In genomic region chr2:67825476-67825875, GRCh38 we compare ENCODE assay signal across 15 cellular contexts.
DNase-seq lines count a peak whose midpoint lies in the region; ATAC-seq and TF ChIP-seq lines count a peak whose summit lies in the region.
"Had no signal": no experiment of that assay in that cellular context is flagged by ENCODE, and none has a peak within 500 bp of the region (broad histone marks: within the 10 kb centered on the region; RNA-seq: fewer than 3 reads in every experiment).

No MANE protein-coding gene starts in this region.

- ATAC-seq in memory B cell (ENCODE audit: low read depth) (peak; percentile 79), GM21576 (IDR thresholded peaks at IDR 0.05; ENCODE audit: unreplicated experiment) (no peak)

- 17 to 29% (median 19%) methylated on average over 2 of the region's 2 CpGs for WGBS in adrenal gland, 4 donors

- H3K27ac ChIP-seq in adrenal gland = no peak overlapping the region
- H3K27ac ChIP-seq in MM.1S (ENCODE audit: low read length) = no peak overlapping the region

- H2AFZ ChIP-seq in MM.1S (ENCODE audit: low read length) = no peak overlapping the region

- peak overlapping the region; percentile 7 for H3K4me3 Mint-ChIP-seq in memory B cell
- H3K4me3 Mint-ChIP-seq: activated CD4-positive, alpha-beta memory T cell treated with anti-CD3 and anti-CD28 coated beads, Interleukin-2, amount 10 ng/mL, durations not matched to agents 7 days and 5 days; activated naive CD4-positive, alpha-beta T cell treated with anti-CD3 and anti-CD28 coated beads, Interleukin-2, amount 10 ng/mL, durations not matched to agents 7 days and 5 days; CD4-positive, CD25-positive, alpha-beta regulatory T cell; neural crest cell; stimulated activated naive CD8-positive, alpha-beta T cell treated with anti-CD3 and anti-CD28 coated beads, Interleukin-15, Interleukin-2, amounts not matched to agents 100 ng/mL and 50 ng/mL, for 24 hours had no signal

- H3K4me3 ChIP-seq in cardiac fibroblast (replicated peaks in 1 of 2; ENCODE audit: low read depth in 2 of 2, low read length in 2 of 2) (no peak overlapping the region), adrenal gland (no peak overlapping the region), MM.1S (ENCODE audit: low read length) (no peak overlapping the region)

- TF ChIP-seq POLR2A in adrenal gland (IDR thresholded peaks at IDR 0.05) = no peak

- H3K27me3 ChIP-seq in adrenal gland (no peaks in the 10 kb centered on the region), MM.1S (replicated peaks; ENCODE audit: insufficient read depth, low read length) (no peaks in the 10 kb centered on the region)

- no peaks in the 10 kb centered on the region for H3K79me2 ChIP-seq in MM.1S (ENCODE audit: low read length)

- H3K4me2 ChIP-seq in MM.1S (ENCODE audit: low read depth, low read length) = no peak overlapping the region

- H3F3A ChIP-seq in MM.1S (ENCODE audit: insufficient read depth, low read length) = no peaks in the 10 kb centered on the region

- H3K36me3 ChIP-seq in adrenal gland (replicated peaks in 1 of 2) = no peaks in the 10 kb centered on the region
- H3K36me3 ChIP-seq in MM.1S (replicated peaks; ENCODE audit: insufficient read depth, low read length) = no peaks in the 10 kb centered on the region

- no peaks in the 10 kb centered on the region for H3K9me3 Mint-ChIP-seq in memory B cell

- no peaks in the 10 kb centered on the region for H3K27me3 Mint-ChIP-seq in memory B cell
- H3K27me3 Mint-ChIP-seq: activated CD4-positive, alpha-beta memory T cell treated with anti-CD3 and anti-CD28 coated beads, Interleukin-2, amount 10 ng/mL, durations not matched to agents 7 days and 5 days; activated naive CD4-positive, alpha-beta T cell treated with anti-CD3 and anti-CD28 coated beads, Interleukin-2, amount 10 ng/mL, durations not matched to agents 7 days and 5 days; CD4-positive, CD25-positive, alpha-beta regulatory T cell; stimulated activated naive CD8-positive, alpha-beta T cell treated with anti-CD3 and anti-CD28 coated beads, Interleukin-15, Interleukin-2, amounts not matched to agents 100 ng/mL and 50 ng/mL, for 24 hours had no signal

- H3K9me2 ChIP-seq in MM.1S (replicated peaks; ENCODE audit: insufficient read depth, low read length) = no peaks in the 10 kb centered on the region

- H3K27ac Mint-ChIP-seq in memory B cell = no peak overlapping the region
- H3K27ac Mint-ChIP-seq: activated CD4-positive, alpha-beta memory T cell treated with anti-CD3 and anti-CD28 coated beads, Interleukin-2, amount 10 ng/mL, durations not matched to agents 7 days and 5 days; activated naive CD4-positive, alpha-beta T cell treated with anti-CD3 and anti-CD28 coated beads, Interleukin-2, amount 10 ng/mL, durations not matched to agents 7 days and 5 days; CD4-positive, CD25-positive, alpha-beta regulatory T cell; stimulated activated naive CD8-positive, alpha-beta T cell treated with anti-CD3 and anti-CD28 coated beads, Interleukin-15, Interleukin-2, amounts not matched to agents 100 ng/mL and 50 ng/mL, for 24 hours had no signal

- TF ChIP-seq CTCF in cardiac fibroblast (IDR thresholded peaks at IDR 0.05; ENCODE audit: low read depth, low read length) = no peak
- TF ChIP-seq CTCF in adrenal gland (IDR thresholded peaks at IDR 0.05) = no peak
- TF ChIP-seq CTCF in MM.1S (IDR thresholded peaks at IDR 0.05; ENCODE audit: low read length) = no peak

- no peaks in the 10 kb centered on the region for H3K9me3 ChIP-seq in adrenal gland (replicated peaks in 1 of 3)
- H3K9me3 ChIP-seq in MM.1S (replicated peaks; ENCODE audit: insufficient read depth, low read length) = no peaks in the 10 kb centered on the region

- no peak overlapping the region for H3K9ac ChIP-seq in MM.1S (ENCODE audit: low read length)

- intact Hi-C loops in adrenal gland (cut with DNase I) = no loop called here

- peaks cover 16% of the 10 kb centered on the region for H3K4me1 Mint-ChIP-seq in memory B cell
- H3K4me1 Mint-ChIP-seq: activated CD4-positive, alpha-beta memory T cell treated with anti-CD3 and anti-CD28 coated beads, Interleukin-2, amount 10 ng/mL, durations not matched to agents 7 days and 5 days; activated naive CD4-positive, alpha-beta T cell treated with anti-CD3 and anti-CD28 coated beads, Interleukin-2, amount 10 ng/mL, durations not matched to agents 7 days and 5 days; CD4-positive, CD25-positive, alpha-beta regulatory T cell; neural crest cell had no signal

- H3K4me1 ChIP-seq in adrenal gland (replicated peaks in 1 of 2) (no peaks in the 10 kb centered on the region), MM.1S (ENCODE audit: low read length) (no peaks in the 10 kb centered on the region)

- no peaks in the 10 kb centered on the region for H4K20me1 ChIP-seq in MM.1S (ENCODE audit: insufficient read depth, low read length)

- DNase-seq in AG20443 (ENCODE audit: low spot score) (peak; percentile 22), LHCN-M2 (ENCODE audit: low read depth) (peak; percentile 47), cardiac fibroblast (ENCODE audit: low read depth in 2 of 2) (peak; percentile 71 to 82), memory B cell (ENCODE audit: low spot score in 2 of 2) (peak in 1 of 2 donors; percentile 5), SHP77 (lab: John Stamatoyannopoulos, UW) (no peak), adrenal gland (no peak), MM.1S (no peak)
- DNase-seq: activated CD4-positive, alpha-beta memory T cell treated with anti-CD3 and anti-CD28 coated beads, Interleukin-2, amount 10 ng/mL, durations not matched to agents 7 days and 5 days; activated naive CD4-positive, alpha-beta T cell treated with anti-CD3 and anti-CD28 coated beads, Interleukin-2, amount 10 ng/mL, durations not matched to agents 7 days and 5 days; effector CD4-positive, alpha-beta T cell; NCI-H446 treated with DMSO at 0.1 percent for 48 hours had no signal

- H3K36me3 Mint-ChIP-seq in memory B cell = no peaks in the 10 kb centered on the region
- H3K36me3 Mint-ChIP-seq: activated naive CD4-positive, alpha-beta T cell treated with anti-CD3 and anti-CD28 coated beads, Interleukin-2, amount 10 ng/mL, durations not matched to agents 7 days and 5 days; CD4-positive, CD25-positive, alpha-beta regulatory T cell had no signal

Comparison
In these comparisons a context has a peak if more than half of its experiments do, and no peak if none do; other contexts are left out.
1. DNase-seq: peak in AG20443 (single experiment), LHCN-M2 (single experiment) and cardiac fibroblast (2 of 2); none in SHP77 (0 of 2), adrenal gland (0 of 7) and MM.1S (single experiment).